In genomic region chr1:235088907-235089306, GRCh38 we compare ENCODE assay signal across 17 cellular contexts.
"Had no signal": no experiment of that assay in that cellular context is flagged by ENCODE, and none has a peak within 500 bp of the region (broad histone marks: within the 10 kb centered on the region; RNA-seq: fewer than 3 reads in every experiment).

No MANE protein-coding gene starts in this region.

- H3K27ac Mint-ChIP-seq: activated CD8-positive, alpha-beta T cell treated with anti-CD3 and anti-CD28 coated beads, Interleukin-2, amount 10 ng/mL, durations not matched to agents 7 days and 5 days; activated naive CD4-positive, alpha-beta T cell treated with anti-CD3 and anti-CD28 coated beads for 36 hours; activated naive CD8-positive, alpha-beta T cell treated with anti-CD3 and anti-CD28 coated beads, Interleukin-2, amount 50 U/mL, for 24 hours; memory B cell; progenitor cell of endocrine pancreas had no signal

- H3K4me3 Mint-ChIP-seq: activated CD8-positive, alpha-beta T cell treated with anti-CD3 and anti-CD28 coated beads, Interleukin-2, amount 10 ng/mL, durations not matched to agents 7 days and 5 days; activated naive CD4-positive, alpha-beta T cell treated with anti-CD3 and anti-CD28 coated beads for 36 hours; activated naive CD8-positive, alpha-beta T cell treated with anti-CD3 and anti-CD28 coated beads, Interleukin-2, amount 50 U/mL, for 24 hours; memory B cell had no signal

- H3K27me3 Mint-ChIP-seq: memory B cell, progenitor cell of endocrine pancreas had no signal

- H3K36me3 Mint-ChIP-seq: memory B cell had no signal

- H3K9me3 Mint-ChIP-seq: activated naive CD4-positive, alpha-beta T cell treated with anti-CD3 and anti-CD28 coated beads for 36 hours; activated naive CD8-positive, alpha-beta T cell treated with anti-CD3 and anti-CD28 coated beads, Interleukin-2, amount 50 U/mL, for 24 hours; activated T-helper 2 cell treated with anti-CD3 and anti-CD28 coated beads, Interferon-gamma antibody, Interleukin-2, Interleukin-4, amounts not matched to agents 10 μg/mL and 5 μg/mL and 100 μg/mL, durations not matched to agents 14 hours and 24 hours and 36 hours; memory B cell had no signal

- H3K27ac ChIP-seq: VCaP had no signal

- ATAC-seq: activated CD8-positive, alpha-beta T cell treated with anti-CD3 and anti-CD28 coated beads, Interleukin-2, amount 10 ng/mL, durations not matched to agents 7 days and 5 days; activated naive CD8-positive, alpha-beta T cell treated with anti-CD3 and anti-CD28 coated beads, Interleukin-2, amount 50 U/mL, for 24 hours; left colon; stimulated activated naive CD8-positive, alpha-beta T cell treated with anti-CD3 and anti-CD28 coated beads, Interleukin-15, Interleukin-2, amounts not matched to agents 100 U/mL and 50 U/mL, for 24 hours had no signal

- DNase-seq: activated CD4-positive, alpha-beta T cell treated with anti-CD3 and anti-CD28 coated beads for 1 hour; activated CD4-positive, alpha-beta T cell treated with anti-CD3 and anti-CD28 coated beads, Interleukin-2, amount 50 U/mL, for 1 hour; activated CD8-positive, alpha-beta T cell treated with anti-CD3 and anti-CD28 coated beads, Interleukin-2, amount 10 ng/mL, durations not matched to agents 7 days and 5 days; activated naive CD4-positive, alpha-beta T cell treated with anti-CD3 and anti-CD28 coated beads for 36 hours; activated naive CD8-positive, alpha-beta T cell treated with anti-CD3 and anti-CD28 coated beads, Interleukin-2, amount 50 U/mL, for 24 hours; activated T-cell treated with anti-CD3 and anti-CD28 coated beads, Interleukin-2, amount 50 U/mL, for 1 hour; cortex of kidney; erythroblast; foreskin fibroblast; retina; stimulated activated CD4-positive, alpha-beta T cell treated with anti-CD3 and anti-CD28 coated beads, Interleukin-4, amount 100 ng/mL, for 24 hours; stimulated activated naive CD8-positive, alpha-beta T cell treated with anti-CD3 and anti-CD28 coated beads, Interleukin-15, Interleukin-2, amounts not matched to agents 100 U/mL and 50 U/mL, for 24 hours had no signal
